In the genomic region with DNA sequence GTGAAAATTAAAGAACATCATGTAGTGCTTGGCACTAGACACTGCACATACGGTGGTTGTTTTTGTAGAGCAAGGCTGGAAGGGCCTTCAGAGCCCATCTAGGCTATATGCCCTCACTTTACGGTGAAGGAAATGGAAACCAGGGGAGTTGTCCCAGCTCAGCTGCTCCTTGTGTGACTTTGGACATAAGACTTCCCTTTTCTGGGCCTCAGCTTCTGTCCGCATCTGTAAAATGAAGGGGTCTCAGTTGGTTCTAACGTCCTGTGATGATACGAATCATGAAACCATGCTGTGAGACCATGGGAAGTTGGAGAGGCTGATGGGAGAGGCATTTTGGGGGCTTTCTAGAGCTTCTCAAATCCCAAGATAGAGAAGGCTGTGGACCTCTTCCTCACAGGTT, we compare ENCODE assay signal across 16 cellular contexts. TPM values are rescaled to one million over a fixed set of nuclear protein-coding genes. Genes with fewer than 3 reads are reported as not detected.
DNase-seq lines count a peak whose midpoint lies in the region; ATAC-seq and TF ChIP-seq lines count a peak whose summit lies in the region.
"Had no signal": no experiment of that assay in that cellular context is flagged by ENCODE, and none has a peak within 500 bp of the region (broad histone marks: within the 10 kb centered on the region; RNA-seq: fewer than 3 reads in every experiment).

No MANE protein-coding gene starts in this region.

- ATAC-seq in stimulated activated effector memory CD8-positive, alpha-beta T cell treated with anti-CD3 and anti-CD28 coated beads, Interleukin-12 subunit alpha, Interleukin-12 subunit beta, amount 100 ng/mL, for 72 hours, result no peak
- ATAC-seq: activated T-cell treated with anti-CD3 and anti-CD28 coated beads, Interleukin-2, amount 50 U/mL, for 72 hours had no signal

- peaks cover 16% of the 10 kb centered on the region for H3K4me1 Mint-ChIP-seq in endodermal cell
- peaks cover under 1% of the 10 kb centered on the region for H3K4me1 Mint-ChIP-seq in stimulated activated effector memory CD8-positive, alpha-beta T cell treated with anti-CD3 and anti-CD28 coated beads, Interleukin-12 subunit alpha, Interleukin-12 subunit beta, amount 100 ng/mL, for 72 hours
- H3K4me1 Mint-ChIP-seq: activated naive CD8-positive, alpha-beta T cell treated with anti-CD3 and anti-CD28 coated beads for 36 hours had no signal

- H3K36me3 ChIP-seq in endodermal cell (ENCODE audit: control insufficient read depth, insufficient read depth, low read length) (no peaks in the 10 kb centered on the region), smooth muscle cell (ENCODE audit: low read depth) (no peaks in the 10 kb centered on the region)

- no peak for TF ChIP-seq CTCF in HL-60 (IDR thresholded peaks at IDR 0.05; ENCODE audit: insufficient read depth, low read length)
- no peak for TF ChIP-seq CTCF in endodermal cell (conservative IDR thresholded peaks at IDR 0.05)
- no peak for TF ChIP-seq CTCF in smooth muscle cell (IDR thresholded peaks at IDR 0.05; ENCODE audit: borderline replicate concordance, insufficient read depth, poor library complexity, severe bottlenecking)

- no peaks in the 10 kb centered on the region for H3K79me2 ChIP-seq in smooth muscle cell (ENCODE audit: low read depth)

- DNase-seq in HL-60 (ENCODE audit: low read depth in 1 of 2, low spot score in 1 of 2), result peak; percentile 53 to 54
- peak; percentile 23 for DNase-seq in NOMO-1 treated with dmso at 0.1 percent for 144 hours (lab: John Stamatoyannopoulos, UW; ENCODE audit: unreplicated experiment)
- DNase-seq in endodermal cell, result peak; percentile 9
- no peak for DNase-seq in smooth muscle cell (lab: John Stamatoyannopoulos, UW; ENCODE audit: unreplicated experiment)
- no peak for DNase-seq in stimulated activated effector memory CD8-positive, alpha-beta T cell treated with anti-CD3 and anti-CD28 coated beads, Interleukin-12 subunit alpha, Interleukin-12 subunit beta, amount 100 ng/mL, for 72 hours (ENCODE audit: low spot score in 2 of 2)
- DNase-seq in NCI-H2196 (lab: John Stamatoyannopoulos, UW; ENCODE audit: unreplicated experiment), result no peak
- DNase-seq in NCI-H1436 (lab: John Stamatoyannopoulos, UW), result no peak
- no peak for DNase-seq in kidney glomerular epithelial cell (lab: John Stamatoyannopoulos, UW)
- DNase-seq: activated CD4-positive, alpha-beta memory T cell treated with anti-CD3 and anti-CD28 coated beads, Interleukin-2, amount 10 ng/mL, durations not matched to agents 7 days and 5 days; activated naive CD8-positive, alpha-beta T cell treated with anti-CD3 and anti-CD28 coated beads for 36 hours; activated T-cell treated with anti-CD3 and anti-CD28 coated beads, Interleukin-2, amount 50 U/mL, for 72 hours; glutamatergic neuron; NCI-H1930; NCI-H510A; SW 1271 had no signal

- peaks cover 12% of the 10 kb centered on the region for H3F3A ChIP-seq in smooth muscle cell (ENCODE audit: low read depth)

- H3K27ac Mint-ChIP-seq in endodermal cell, result no peak overlapping the region
- H3K27ac Mint-ChIP-seq in stimulated activated effector memory CD8-positive, alpha-beta T cell treated with anti-CD3 and anti-CD28 coated beads, Interleukin-12 subunit alpha, Interleukin-12 subunit beta, amount 100 ng/mL, for 72 hours, result no peak overlapping the region
- H3K27ac Mint-ChIP-seq: activated CD4-positive, alpha-beta memory T cell treated with anti-CD3 and anti-CD28 coated beads, Interleukin-2, amount 10 ng/mL, durations not matched to agents 7 days and 5 days; activated naive CD8-positive, alpha-beta T cell treated with anti-CD3 and anti-CD28 coated beads for 36 hours; activated T-cell treated with anti-CD3 and anti-CD28 coated beads, Interleukin-2, amount 50 U/mL, for 72 hours had no signal

- H3K9me3 ChIP-seq in endodermal cell (ENCODE audit: control insufficient read depth, low read length) (no peaks in the 10 kb centered on the region), smooth muscle cell (replicated peaks; ENCODE audit: low read depth) (no peaks in the 10 kb centered on the region)

- H4K20me1 ChIP-seq in smooth muscle cell (ENCODE audit: low read depth), result no peaks in the 10 kb centered on the region

- H3K4me3 ChIP-seq in HL-60 (replicated peaks; ENCODE audit: insufficient read depth, low read length) (no peak overlapping the region), endodermal cell (ENCODE audit: low read length) (no peak overlapping the region), smooth muscle cell (no peak overlapping the region)

- H2AFZ ChIP-seq in smooth muscle cell (ENCODE audit: low read depth), result no peak overlapping the region

- H3K4me2 ChIP-seq in smooth muscle cell, result no peak overlapping the region

- no peak overlapping the region for H3K4me3 Mint-ChIP-seq in endodermal cell
- H3K4me3 Mint-ChIP-seq in stimulated activated effector memory CD8-positive, alpha-beta T cell treated with anti-CD3 and anti-CD28 coated beads, Interleukin-12 subunit alpha, Interleukin-12 subunit beta, amount 100 ng/mL, for 72 hours, result no peak overlapping the region
- H3K4me3 Mint-ChIP-seq: activated CD4-positive, alpha-beta memory T cell treated with anti-CD3 and anti-CD28 coated beads, Interleukin-2, amount 10 ng/mL, durations not matched to agents 7 days and 5 days; activated naive CD8-positive, alpha-beta T cell treated with anti-CD3 and anti-CD28 coated beads for 36 hours; activated T-cell treated with anti-CD3 and anti-CD28 coated beads, Interleukin-2, amount 50 U/mL, for 72 hours; neural crest cell had no signal

- H3K4me1 ChIP-seq in endodermal cell (ENCODE audit: control insufficient read depth, insufficient read depth, low read length) (peaks cover 5% of the 10 kb centered on the region), smooth muscle cell (ENCODE audit: low read depth) (peaks cover 13% of the 10 kb centered on the region)

- no peaks in the 10 kb centered on the region for H3K27me3 ChIP-seq in HL-60 (ENCODE audit: insufficient read depth, poor library complexity, severe bottlenecking)
- H3K27me3 ChIP-seq in endodermal cell (ENCODE audit: control insufficient read depth, insufficient read depth, low read length, poor library complexity, severe bottlenecking), result no peaks in the 10 kb centered on the region
- H3K27me3 ChIP-seq in smooth muscle cell (ENCODE audit: low read depth), result no peaks in the 10 kb centered on the region

- 93 to 100% methylated on average over 2 to 5 of the region's 5 CpGs for WGBS in endodermal cell (ENCODE audit: insufficient coverage in 1 of 2, insufficient read length in 1 of 2), 2 experiments
- WGBS in smooth muscle cell (ENCODE audit: low lambda C conversion rate), result 93% methylated on average over 5 of the region's 5 CpGs

- peaks cover 10% of the 10 kb centered on the region for H3K36me3 Mint-ChIP-seq in endodermal cell (ENCODE audit: low read depth)
- no peaks in the 10 kb centered on the region for H3K36me3 Mint-ChIP-seq in stimulated activated effector memory CD8-positive, alpha-beta T cell treated with anti-CD3 and anti-CD28 coated beads, Interleukin-12 subunit alpha, Interleukin-12 subunit beta, amount 100 ng/mL, for 72 hours
- H3K36me3 Mint-ChIP-seq: activated naive CD8-positive, alpha-beta T cell treated with anti-CD3 and anti-CD28 coated beads for 36 hours had no signal

- H3K27ac ChIP-seq in HL-60 (replicated peaks) (peak overlapping the region; percentile 79), endodermal cell (ENCODE audit: low read depth, low read length) (no peak overlapping the region), smooth muscle cell (ENCODE audit: low read depth) (peak overlapping the region; percentile 54)

- H3K9ac ChIP-seq in endodermal cell (ENCODE audit: extremely low read depth, low read length, poor library complexity, severe bottlenecking) (no peak overlapping the region), smooth muscle cell (ENCODE audit: low read depth) (no peak overlapping the region)

- H3K9me3 Mint-ChIP-seq in endodermal cell, result no peaks in the 10 kb centered on the region
- H3K9me3 Mint-ChIP-seq in stimulated activated effector memory CD8-positive, alpha-beta T cell treated with anti-CD3 and anti-CD28 coated beads, Interleukin-12 subunit alpha, Interleukin-12 subunit beta, amount 100 ng/mL, for 72 hours, result no peaks in the 10 kb centered on the region
- H3K9me3 Mint-ChIP-seq: activated CD4-positive, alpha-beta memory T cell treated with anti-CD3 and anti-CD28 coated beads, Interleukin-2, amount 10 ng/mL, durations not matched to agents 7 days and 5 days; activated naive CD8-positive, alpha-beta T cell treated with anti-CD3 and anti-CD28 coated beads for 36 hours; activated T-cell treated with anti-CD3 and anti-CD28 coated beads, Interleukin-2, amount 50 U/mL, for 72 hours; neural crest cell had no signal

- H3K27me3 Mint-ChIP-seq in endodermal cell (ENCODE audit: insufficient read depth), result peaks cover 2% of the 10 kb centered on the region

RNA-seq across cellular contexts. Expression of a gene that starts 4.7 kb away (rescaled TPM):
- total RNA-seq in endodermal cell, result 1 to 10 TPM; 3.6 to 9.0 TPM
- 1.0 TPM for polyA plus RNA-seq in endodermal cell (2013, experiment 1 of 2)
- polyA plus RNA-seq in endodermal cell (2013, experiment 2 of 2), result 1.1 TPM
- 3.9 and 6.3 TPM in 2 replicates for total RNA-seq in smooth muscle cell
- polyA plus RNA-seq in smooth muscle cell, result 4.2 and 5.1 TPM in 2 replicates
- total RNA-seq: activated CD4-positive, alpha-beta memory T cell treated with anti-CD3 and anti-CD28 coated beads, Interleukin-2, amount 10 ng/mL, durations not matched to agents 7 days and 5 days; activated naive CD8-positive, alpha-beta T cell treated with anti-CD3 and anti-CD28 coated beads for 36 hours; activated T-cell treated with anti-CD3 and anti-CD28 coated beads, Interleukin-2, amount 50 U/mL, for 72 hours had no signal

RNA-seq across cellular contexts. Expression of a gene that starts 30.9 kb away (rescaled TPM):
- total RNA-seq in endodermal cell (1 to 10 TPM; 6.7 to 9.4 TPM), smooth muscle cell (4.0 and 6.5 TPM in 2 replicates)
- polyA plus RNA-seq in endodermal cell (2013, experiment 1 of 2), result 5.6 TPM
- 4.8 TPM for polyA plus RNA-seq in endodermal cell (2013, experiment 2 of 2)
- polyA plus RNA-seq in smooth muscle cell, result 9.7 and 10.2 TPM in 2 replicates

Comparison
In these comparisons a context has a peak if more than half of its experiments do, and no peak if none do; other contexts are left out.
1. DNase-seq: peak in HL-60 (2 of 2), NOMO-1 treated with dmso at 0.1 percent for 144 hours (single experiment) and endodermal cell (single experiment); none in smooth muscle cell (single experiment), stimulated activated effector memory CD8-positive, alpha-beta T cell treated with anti-CD3 and anti-CD28 coated beads, Interleukin-12 subunit alpha, Interleukin-12 subunit beta, amount 100 ng/mL, for 72 hours (0 of 2), NCI-H2196 (single experiment), NCI-H1436 (single experiment) and kidney glomerular epithelial cell (single experiment).